In the genomic region with DNA sequence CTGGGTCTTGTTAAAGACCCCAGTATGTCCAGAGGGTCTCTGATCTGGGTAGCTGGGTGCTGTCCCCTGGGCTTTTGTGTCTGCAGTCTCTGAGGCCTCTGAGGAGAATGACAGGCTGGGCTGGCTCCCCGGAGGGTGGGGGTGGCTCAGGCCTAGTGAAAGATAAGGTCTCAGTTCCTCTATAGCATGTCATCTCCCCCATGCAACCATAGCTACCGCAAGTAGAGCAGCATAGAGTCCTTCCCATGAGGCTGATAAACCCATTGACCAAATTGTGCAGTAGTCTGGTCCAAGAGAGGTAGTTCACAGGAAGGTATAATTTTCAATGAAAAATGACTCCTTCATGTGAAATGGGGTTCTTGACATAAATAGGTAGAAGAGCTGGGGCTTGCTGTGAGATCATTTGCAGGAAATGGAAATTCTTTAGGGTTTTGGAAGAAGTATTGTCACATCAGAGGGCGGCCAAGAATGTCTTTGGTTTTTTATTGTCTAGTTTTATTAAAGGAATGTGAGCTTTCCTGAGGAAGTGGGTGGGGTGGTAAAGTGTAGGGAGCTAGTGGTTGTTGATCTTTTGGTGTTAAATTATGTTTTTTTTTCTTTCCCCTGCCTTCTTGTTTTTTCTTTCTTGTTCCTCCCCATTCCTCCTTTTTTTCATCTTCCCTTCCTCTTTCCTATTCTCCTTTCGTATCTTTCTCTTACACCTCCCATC, we compare ENCODE assay signal across 1 cellular context.
TF ChIP-seq lines count a peak whose summit lies in the region.

No MANE protein-coding gene starts in this region.

TF ChIP-seq in K562, 482 proteins besides CTCF, POLR2A, EP300 and RAD21 (continued from another document and continues in another):
- TF ChIP-seq, protein P1, sequence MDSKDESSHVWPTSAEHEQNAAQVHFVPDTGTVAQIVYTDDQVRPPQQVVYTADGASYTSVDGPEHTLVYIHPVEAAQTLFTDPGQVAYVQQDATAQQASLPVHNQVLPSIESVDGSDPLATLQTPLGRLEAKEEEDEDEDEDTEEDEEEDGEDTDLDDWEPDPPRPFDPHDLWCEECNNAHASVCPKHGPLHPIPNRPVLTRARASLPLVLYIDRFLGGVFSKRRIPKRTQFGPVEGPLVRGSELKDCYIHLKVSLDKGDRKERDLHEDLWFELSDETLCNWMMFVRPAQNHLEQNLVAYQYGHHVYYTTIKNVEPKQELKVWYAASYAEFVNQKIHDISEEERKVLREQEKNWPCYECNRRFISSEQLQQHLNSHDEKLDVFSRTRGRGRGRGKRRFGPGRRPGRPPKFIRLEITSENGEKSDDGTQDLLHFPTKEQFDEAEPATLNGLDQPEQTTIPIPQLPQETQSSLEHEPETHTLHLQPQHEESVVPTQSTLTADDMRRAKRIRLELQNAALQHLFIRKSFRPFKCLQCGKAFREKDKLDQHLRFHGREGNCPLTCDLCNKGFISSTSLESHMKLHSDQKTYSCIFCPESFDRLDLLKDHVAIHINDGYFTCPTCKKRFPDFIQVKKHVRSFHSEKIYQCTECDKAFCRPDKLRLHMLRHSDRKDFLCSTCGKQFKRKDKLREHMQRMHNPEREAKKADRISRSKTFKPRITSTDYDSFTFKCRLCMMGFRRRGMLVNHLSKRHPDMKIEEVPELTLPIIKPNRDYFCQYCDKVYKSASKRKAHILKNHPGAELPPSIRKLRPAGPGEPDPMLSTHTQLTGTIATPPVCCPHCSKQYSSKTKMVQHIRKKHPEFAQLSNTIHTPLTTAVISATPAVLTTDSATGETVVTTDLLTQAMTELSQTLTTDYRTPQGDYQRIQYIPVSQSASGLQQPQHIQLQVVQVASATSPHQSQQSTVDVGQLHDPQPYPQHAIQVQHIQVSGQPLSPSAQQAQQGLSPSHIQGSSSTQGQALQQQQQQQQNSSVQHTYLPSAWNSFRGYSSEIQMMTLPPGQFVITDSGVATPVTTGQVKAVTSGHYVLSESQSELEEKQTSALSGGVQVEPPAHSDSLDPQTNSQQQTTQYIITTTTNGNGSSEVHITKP (IDR thresholded peaks at IDR 0.05; ENCODE audit: partially characterized antibody): peak; percentile 27
- no peak for TF ChIP-seq SMC3 (conservative IDR thresholded peaks at IDR 0.05; ENCODE audit: insufficient read depth, low read depth, low read length)
- TF ChIP-seq ZNF431 (CRISPR knock-in tag; IDR thresholded peaks at IDR 0.05): no peak
- peak; percentile 44; the same call in 1 of the 2 replicates for TF ChIP-seq ARID1B (IDR thresholded peaks at IDR 0.05)
- TF ChIP-seq GATA2 (CRISPR knock-in tag; IDR thresholded peaks at IDR 0.05): peak; percentile 83
- TF ChIP-seq SMAD1 (IDR thresholded peaks at IDR 0.05; ENCODE audit: low read depth, low read length, partially characterized antibody): no peak
- TF ChIP-seq POLR2AphosphoS5 (IDR thresholded peaks at IDR 0.05; ENCODE audit: control insufficient read depth, insufficient read depth, low read depth, low read length): no peak
- 0 out of 4 replicates have a peak, but pooled peaks of 1 of the 2 experiments have one; percentile 22 for TF ChIP-seq NRF1 (conservative IDR thresholded peaks at IDR 0.05 in 1 of 2, IDR thresholded peaks at IDR 0.05 in 1 of 2)
- no peak for TF ChIP-seq ZNF778 (CRISPR knock-in tag; IDR thresholded peaks at IDR 0.05)
- TF ChIP-seq GABPA (tag; conservative IDR thresholded peaks at IDR 0.05; ENCODE audit: low read depth): peak; percentile 30; the same call in 1 of the 2 replicates
- no peak for TF ChIP-seq TCF7L2 (IDR thresholded peaks at IDR 0.05; ENCODE audit: low read depth, low read length)
- TF ChIP-seq SMAD4 (CRISPR knock-in tag; conservative IDR thresholded peaks at IDR 0.05): no peak
- no peak for TF ChIP-seq TBL1XR1 (IDR thresholded peaks at IDR 0.05; ENCODE audit: low read length in 2 of 2)
- TF ChIP-seq ZNF24 (IDR thresholded peaks at IDR 0.05): peak; percentile 56; the same call in 1 of the 2 replicates
- no peak for TF ChIP-seq ZNF695 (CRISPR knock-in tag; IDR thresholded peaks at IDR 0.05)
- TF ChIP-seq ZC3H8 (IDR thresholded peaks at IDR 0.05): no peak
- no peak for TF ChIP-seq ZNF274 (IDR thresholded peaks at IDR 0.05; ENCODE audit: borderline replicate concordance, low read depth, low read length)
- no peak for TF ChIP-seq FOXO4 (CRISPR knock-in tag; IDR thresholded peaks at IDR 0.05)
- TF ChIP-seq LARP7 (IDR thresholded peaks at IDR 0.05): 0 out of 2 replicates have a peak, but pooled peaks have one; percentile 63
- no peak for TF ChIP-seq GABPB1 (CRISPR knock-in tag; IDR thresholded peaks at IDR 0.05)
- peak; percentile 32; the same call in 1 of the 2 replicates for TF ChIP-seq DPF2 (IDR thresholded peaks at IDR 0.05)
- no peak for TF ChIP-seq NONO (IDR thresholded peaks at IDR 0.05; ENCODE audit: low read depth in 2 of 2, low read length in 1 of 2)
- TF ChIP-seq CREM (IDR thresholded peaks at IDR 0.05; ENCODE audit: low read depth): peak; percentile 39; the same call in 1 of the 2 replicates
- TF ChIP-seq TBP (optimal IDR thresholded peaks at IDR 0.05; ENCODE audit: low read depth, low read length): no peak
- no peak for TF ChIP-seq SIRT6 (IDR thresholded peaks at IDR 0.05; ENCODE audit: low read depth, low read length)
- TF ChIP-seq MTA3 (IDR thresholded peaks at IDR 0.05; ENCODE audit: borderline replicate concordance): peak; percentile 43; the same call in 1 of the 2 replicates
- TF ChIP-seq ATF6 (CRISPR knock-in tag; IDR thresholded peaks at IDR 0.05): no peak
- TF ChIP-seq ETV1 (tag; conservative IDR thresholded peaks at IDR 0.05; ENCODE audit: low read depth): 0 out of 2 replicates have a peak, but pooled peaks have one; percentile 10
- no peak for TF ChIP-seq BCL6 (CRISPR knock-in tag; IDR thresholded peaks at IDR 0.05)
- no peak for TF ChIP-seq PBX2 (CRISPR knock-in tag; IDR thresholded peaks at IDR 0.05; ENCODE audit: low read depth)
- peak; percentile 70 for TF ChIP-seq PBX2 (tag; conservative IDR thresholded peaks at IDR 0.05; ENCODE audit: low read depth)
- no peak for TF ChIP-seq MECOM (CRISPR knock-in tag; IDR thresholded peaks at IDR 0.05)
- TF ChIP-seq PHB (CRISPR knock-in tag; IDR thresholded peaks at IDR 0.05): no peak
- TF ChIP-seq ZNF311 (CRISPR knock-in tag; IDR thresholded peaks at IDR 0.05): no peak
- TF ChIP-seq, protein P2, sequence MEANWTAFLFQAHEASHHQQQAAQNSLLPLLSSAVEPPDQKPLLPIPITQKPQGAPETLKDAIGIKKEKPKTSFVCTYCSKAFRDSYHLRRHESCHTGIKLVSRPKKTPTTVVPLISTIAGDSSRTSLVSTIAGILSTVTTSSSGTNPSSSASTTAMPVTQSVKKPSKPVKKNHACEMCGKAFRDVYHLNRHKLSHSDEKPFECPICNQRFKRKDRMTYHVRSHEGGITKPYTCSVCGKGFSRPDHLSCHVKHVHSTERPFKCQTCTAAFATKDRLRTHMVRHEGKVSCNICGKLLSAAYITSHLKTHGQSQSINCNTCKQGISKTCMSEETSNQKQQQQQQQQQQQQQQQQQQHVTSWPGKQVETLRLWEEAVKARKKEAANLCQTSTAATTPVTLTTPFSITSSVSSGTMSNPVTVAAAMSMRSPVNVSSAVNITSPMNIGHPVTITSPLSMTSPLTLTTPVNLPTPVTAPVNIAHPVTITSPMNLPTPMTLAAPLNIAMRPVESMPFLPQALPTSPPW (CRISPR knock-in tag; IDR thresholded peaks at IDR 0.05): peak; percentile 79
- TF ChIP-seq ZKSCAN3 (CRISPR knock-in tag; IDR thresholded peaks at IDR 0.05): no peak
- no peak for TF ChIP-seq SMARCA4 (IDR thresholded peaks at IDR 0.05)
- no peak for TF ChIP-seq THAP12 (CRISPR knock-in tag; IDR thresholded peaks at IDR 0.05)
- no peak for TF ChIP-seq CBFA2T3 (IDR thresholded peaks at IDR 0.05)
